Comparison of ENCODE assay signal across 11 cellular contexts in the genomic region with DNA sequence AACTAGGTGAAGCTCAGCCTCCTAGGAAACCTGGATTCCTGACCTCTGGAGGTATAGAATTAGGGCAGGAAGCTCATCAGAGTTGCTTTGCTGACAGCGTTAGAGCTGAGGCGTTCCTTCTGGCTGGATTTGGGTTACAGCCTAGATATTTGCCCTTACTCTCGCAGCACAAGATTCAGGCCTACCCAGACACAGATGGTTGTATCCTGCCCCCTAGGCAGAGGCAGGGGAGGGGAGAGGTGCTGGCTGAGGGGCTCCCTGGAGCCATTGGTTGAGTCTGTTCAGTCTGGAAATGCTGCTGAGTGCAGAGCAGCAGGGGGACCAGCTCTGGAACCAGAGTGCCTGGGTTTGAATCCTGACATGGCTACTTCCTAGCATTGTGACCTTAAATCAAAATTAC.
DNase-seq lines count a peak whose midpoint lies in the region; ATAC-seq and TF ChIP-seq lines count a peak whose summit lies in the region.
"Had no signal": no experiment of that assay in that cellular context is flagged by ENCODE, and none has a peak within 500 bp of the region (broad histone marks: within the 10 kb centered on the region; RNA-seq: fewer than 3 reads in every experiment).

No MANE protein-coding gene starts in this region.

- 52% methylated on average over 3 of the region's 3 CpGs for WGBS in hepatocyte (ENCODE audit: low lambda C conversion rate, missing lambda C conversion rate)

- DNase-seq in NCI-H2171 treated with DMSO at 0.1 percent for 48 hours (lab: John Stamatoyannopoulos, UW) (peak; percentile 54), NCI-H2171 (lab: John Stamatoyannopoulos, UW) (no peak), hepatocyte (ENCODE audit: low spot score) (no peak), NOMO-1 (lab: John Stamatoyannopoulos, UW; ENCODE audit: unreplicated experiment in 2 of 2) (no peak), AML-193 (lab: John Stamatoyannopoulos, UW) (no peak), GM20000 (ENCODE audit: low spot score) (no peak)
- no peak for DNase-seq in activated naive CD8-positive, alpha-beta T cell treated with anti-CD3 and anti-CD28 coated beads, Interleukin-2, amount 10 ng/mL, durations not matched to agents 7 days and 5 days
- DNase-seq: foreskin melanocyte, midbrain, NCI-H2081 treated with DMSO at 0.1 percent for 48 hours had no signal

- TF ChIP-seq CTCF in hepatocyte (IDR thresholded peaks at IDR 0.05; ENCODE audit: poor library complexity) = no peak
- TF ChIP-seq CTCF in GM20000 (IDR thresholded peaks at IDR 0.05; ENCODE audit: extremely low read depth, missing control alignments) = no peak

- H3K4me1 ChIP-seq in hepatocyte (ENCODE audit: insufficient read depth) (peaks cover 21% of the 10 kb centered on the region), subcutaneous abdominal adipose tissue (ENCODE audit: control insufficient read depth in 5 of 5, insufficient read depth in 5 of 5, low read length in 5 of 5) (peaks cover 12 to 51% (median 30%) of the 10 kb centered on the region in 5 donors)

- POLR2A ChIA-PET in activated naive CD8-positive, alpha-beta T cell treated with anti-CD3 and anti-CD28 coated beads, Interleukin-2, amount 10 ng/mL, durations not matched to agents 7 days and 5 days (lab: Charles Lee) = interaction anchor here (1.1 kb wide), 1 partner anchor 78 kb away, joined by 3 read pairs; no protein-coding TSS in a partner anchor

- H3K9me3 ChIP-seq in hepatocyte (ENCODE audit: low read depth) (no peaks in the 10 kb centered on the region), subcutaneous abdominal adipose tissue (ENCODE audit: control insufficient read depth in 5 of 5, low read length in 5 of 5) (no peaks in the 10 kb centered on the region)

- H3K4me1 Mint-ChIP-seq in activated naive CD8-positive, alpha-beta T cell treated with anti-CD3 and anti-CD28 coated beads, Interleukin-2, amount 10 ng/mL, durations not matched to agents 7 days and 5 days = peaks cover 60% of the 10 kb centered on the region

- H3K4me3 ChIP-seq in hepatocyte (no peak overlapping the region), subcutaneous abdominal adipose tissue (ENCODE audit: low read depth in 1 of 5, low read length in 5 of 5) (no peak overlapping the region)

- H3K27me3 ChIP-seq in hepatocyte (no peaks in the 10 kb centered on the region), subcutaneous abdominal adipose tissue (ENCODE audit: control insufficient read depth in 5 of 5, insufficient read depth in 4 of 5, low read length in 5 of 5) (no peaks in the 10 kb centered on the region)

- no peaks in the 10 kb centered on the region for H3K27me3 Mint-ChIP-seq in activated naive CD8-positive, alpha-beta T cell treated with anti-CD3 and anti-CD28 coated beads, Interleukin-2, amount 10 ng/mL, durations not matched to agents 7 days and 5 days

- H3K9ac ChIP-seq in subcutaneous abdominal adipose tissue (ENCODE audit: low read length in 5 of 5) = no peak overlapping the region

- H3K4me2 ChIP-seq in hepatocyte = no peak overlapping the region

- peak overlapping the region; percentile 89 for H3K27ac Mint-ChIP-seq in activated naive CD8-positive, alpha-beta T cell treated with anti-CD3 and anti-CD28 coated beads, Interleukin-2, amount 10 ng/mL, durations not matched to agents 7 days and 5 days

- no peak overlapping the region for H3K4me3 Mint-ChIP-seq in activated naive CD8-positive, alpha-beta T cell treated with anti-CD3 and anti-CD28 coated beads, Interleukin-2, amount 10 ng/mL, durations not matched to agents 7 days and 5 days

- no peak for ATAC-seq in activated naive CD8-positive, alpha-beta T cell treated with anti-CD3 and anti-CD28 coated beads, Interleukin-2, amount 10 ng/mL, durations not matched to agents 7 days and 5 days (ENCODE audit: low read depth)

- H3K27ac ChIP-seq in hepatocyte (peak overlapping the region; percentile 60), subcutaneous abdominal adipose tissue (ENCODE audit: low read depth, low read length) (peak overlapping the region; percentile 18)

- H3K36me3 ChIP-seq in hepatocyte (replicated peaks; ENCODE audit: insufficient read depth, low read depth) (no peaks in the 10 kb centered on the region), subcutaneous abdominal adipose tissue (ENCODE audit: control insufficient read depth in 5 of 5, insufficient read depth in 5 of 5, low read length in 5 of 5) (peaks cover 0 to 3% (median 0%) of the 10 kb centered on the region in 5 donors)

- peaks cover 3% of the 10 kb centered on the region for H3K36me3 Mint-ChIP-seq in activated naive CD8-positive, alpha-beta T cell treated with anti-CD3 and anti-CD28 coated beads, Interleukin-2, amount 10 ng/mL, durations not matched to agents 7 days and 5 days

- H3K9me2 ChIP-seq in hepatocyte (replicated peaks; ENCODE audit: insufficient read depth) = no peaks in the 10 kb centered on the region

- peaks cover 88% of the 10 kb centered on the region for H4K20me1 ChIP-seq in hepatocyte (ENCODE audit: insufficient read depth, poor library complexity, severe bottlenecking)

- H3K9me3 Mint-ChIP-seq in activated naive CD8-positive, alpha-beta T cell treated with anti-CD3 and anti-CD28 coated beads, Interleukin-2, amount 10 ng/mL, durations not matched to agents 7 days and 5 days = no peaks in the 10 kb centered on the region

- peaks cover 98% of the 10 kb centered on the region for H3K79me2 ChIP-seq in hepatocyte

- no peak overlapping the region for H2AFZ ChIP-seq in hepatocyte
